ENCODE assay signal across 10 cellular contexts in genomic region chr19:1017115-1017905, GRCh38. TPM values are rescaled to one million over a fixed set of nuclear protein-coding genes. Genes with fewer than 3 reads are reported as not detected.
DNase-seq lines count a peak whose midpoint lies in the region; ATAC-seq and TF ChIP-seq lines count a peak whose summit lies in the region.
"Had no signal": no experiment of that assay in that cellular context is flagged by ENCODE, and none has a peak within 500 bp of the region (broad histone marks: within the 10 kb centered on the region; RNA-seq: fewer than 3 reads in every experiment).

No MANE protein-coding gene starts in this region.

- in situ Hi-C loops in GM23248 (cut with MboI): no loop called here

- H3K79me2 ChIP-seq in GM23248 (ENCODE audit: insufficient read depth) (peaks cover 86% of the 10 kb centered on the region), SU-DHL-6 (ENCODE audit: insufficient read depth, low read length) (peaks cover 63% of the 10 kb centered on the region), fibroblast of lung (ENCODE audit: control insufficient read depth, insufficient read depth, low read length) (peaks cover 84% of the 10 kb centered on the region)

- intact Hi-C loops in lower leg skin (cut with DNase I; ENCODE audit: low total_unique reads): no loop called here

- no peaks in the 10 kb centered on the region; the same call in 1 of the 2 replicates for H4K20me1 ChIP-seq in GM23248 (ENCODE audit: insufficient read depth)
- H4K20me1 ChIP-seq in SU-DHL-6 (ENCODE audit: low read depth, low read length): 0 out of 2 replicates have a peak, but pooled peaks cover 5% of the 10 kb centered on the region
- peaks cover 1% of the 10 kb centered on the region for H4K20me1 ChIP-seq in fibroblast of lung (ENCODE audit: control insufficient read depth, extremely low read depth, insufficient read depth, low read length)

- H3K4me3 ChIP-seq in GM23248: 0 out of 2 replicates have a peak overlapping the region, but pooled peaks have one; percentile 3
- H3K4me3 ChIP-seq in SU-DHL-6 (ENCODE audit: insufficient read depth, low read length, poor library complexity, severe bottlenecking): peak overlapping the region; percentile 89
- no peak overlapping the region for H3K4me3 ChIP-seq in fibroblast of lung (replicated peaks in 1 of 4; ENCODE audit: control extremely low read depth in 1 of 4, insufficient read depth in 1 of 4, low read depth in 3 of 4, low read length in 4 of 4)
- peak overlapping the region; percentile 25 for H3K4me3 ChIP-seq in skeletal muscle satellite cell (ENCODE audit: low read length)
- no peak overlapping the region for H3K4me3 ChIP-seq in lower leg skin (ENCODE audit: low read depth, poor library complexity, severe bottlenecking)

- H3K27me3 ChIP-seq in GM23248 (replicated peaks; ENCODE audit: insufficient read depth) (no peaks in the 10 kb centered on the region), SU-DHL-6 (ENCODE audit: low read length) (no peaks in the 10 kb centered on the region), fibroblast of lung (ENCODE audit: control insufficient read depth, insufficient read depth, low read length) (no peaks in the 10 kb centered on the region), skeletal muscle satellite cell (ENCODE audit: control insufficient read depth, insufficient read depth, low read length) (no peaks in the 10 kb centered on the region)

- WGBS in GM23248 (ENCODE audit: low coverage in 1 of 2, low lambda C conversion rate in 2 of 2, missing lambda C conversion rate in 2 of 2), 2 experiments: 55 to 58% methylated on average over 22 to 24 of the region's 24 CpGs
- 53 to 61% methylated on average over 14 to 24 of the region's 24 CpGs for WGBS in lower leg skin, 2 donors

- H3K36me3 ChIP-seq in GM23248 (ENCODE audit: low read depth) (no peaks in the 10 kb centered on the region), SU-DHL-6 (ENCODE audit: low read length) (no peaks in the 10 kb centered on the region), fibroblast of lung (ENCODE audit: control insufficient read depth, insufficient read depth, low read length) (peaks cover 17% of the 10 kb centered on the region), skeletal muscle satellite cell (ENCODE audit: insufficient read depth, low read length) (peaks cover 26% of the 10 kb centered on the region)

- DNase-seq in GM23248: no peak
- DNase-seq in fibroblast of lung (ENCODE audit: low read depth in 2 of 2): no peak
- DNase-seq in NCI-H748 treated with DMSO at 0.1 percent for 48 hours (lab: John Stamatoyannopoulos, UW): no peak
- no peak for DNase-seq in lower leg skin (ENCODE audit: low spot score in 2 of 2)
- DNase-seq: NCI-H1417 treated with DMSO at 0.1 percent for 48 hours had no signal

- TF ChIP-seq POLR2A in lower leg skin (IDR thresholded peaks at IDR 0.05): no peak

- H2AFZ ChIP-seq in GM23248 (no peak overlapping the region), SU-DHL-6 (ENCODE audit: low read depth, low read length, severe bottlenecking) (no peak overlapping the region), fibroblast of lung (ENCODE audit: low read length) (no peak overlapping the region)

- peak overlapping the region; percentile 64 for H3K27ac ChIP-seq in GM23248
- H3K27ac ChIP-seq in SU-DHL-6 (ENCODE audit: low read depth, low read length): peak overlapping the region; percentile 61
- H3K27ac ChIP-seq in fibroblast of lung (ENCODE audit: insufficient read depth, low read length): peak overlapping the region; percentile 45

- H3K9ac ChIP-seq in GM23248 (peak overlapping the region; percentile 49), SU-DHL-6 (ENCODE audit: low read length) (peak overlapping the region; percentile 91), fibroblast of lung (ENCODE audit: insufficient read depth, low read length) (peak overlapping the region; percentile 46), skeletal muscle satellite cell (ENCODE audit: low read depth, low read length) (peak overlapping the region; percentile 28)

- H3K9me3 ChIP-seq in GM23248 (ENCODE audit: low read depth) (no peaks in the 10 kb centered on the region), SU-DHL-6 (ENCODE audit: insufficient read depth, low read length) (no peaks in the 10 kb centered on the region), fibroblast of lung (ENCODE audit: control insufficient read depth, insufficient read depth, low read depth, low read length) (no peaks in the 10 kb centered on the region), skeletal muscle satellite cell (replicated peaks; ENCODE audit: low read length) (no peaks in the 10 kb centered on the region)

- no peak for ATAC-seq in GM18867 (IDR thresholded peaks at IDR 0.05; ENCODE audit: unreplicated experiment)
- no peak for ATAC-seq in HG02763 (IDR thresholded peaks at IDR 0.05; ENCODE audit: unreplicated experiment)

- H3K4me1 ChIP-seq in GM23248 (ENCODE audit: insufficient read depth): peaks cover 33% of the 10 kb centered on the region
- H3K4me1 ChIP-seq in fibroblast of lung (ENCODE audit: control insufficient read depth, extremely low read depth, insufficient read depth, low read length): peaks cover 20% of the 10 kb centered on the region
- H3K4me1 ChIP-seq in skeletal muscle satellite cell (ENCODE audit: control insufficient read depth, insufficient read depth, low read length): peaks cover 40% of the 10 kb centered on the region

- H3K4me2 ChIP-seq in GM23248 (ENCODE audit: unreplicated experiment) (peak overlapping the region; percentile 46), SU-DHL-6 (ENCODE audit: low read depth, low read length, poor library complexity, severe bottlenecking) (peak overlapping the region; percentile 86), fibroblast of lung (ENCODE audit: extremely low read depth, insufficient read depth, low read length) (peak overlapping the region; percentile 64), skeletal muscle satellite cell (ENCODE audit: low read length) (peak overlapping the region; percentile 100)

- TF ChIP-seq CTCF in SU-DHL-6 (IDR thresholded peaks at IDR 0.05; ENCODE audit: insufficient read depth, low read length, poor library complexity, severe bottlenecking) (no peak), fibroblast of lung (conservative IDR thresholded peaks at IDR 0.05 in 1 of 2, IDR thresholded peaks at IDR 0.05 in 1 of 2; ENCODE audit: low read depth in 1 of 2, low read length in 2 of 2) (no peak), lower leg skin (IDR thresholded peaks at IDR 0.05) (no peak)

- H3K9me2 ChIP-seq in GM23248 (ENCODE audit: insufficient read depth) (no peaks in the 10 kb centered on the region), SU-DHL-6 (replicated peaks; ENCODE audit: insufficient read depth, low read length) (no peaks in the 10 kb centered on the region)

- peaks cover 7% of the 10 kb centered on the region for H3F3A ChIP-seq in GM23248 (ENCODE audit: insufficient read depth)
- H3F3A ChIP-seq in SU-DHL-6 (ENCODE audit: insufficient read depth): peaks cover 2% of the 10 kb centered on the region; the same call in 1 of the 2 replicates

RNA-seq across cellular contexts. Expression of gene TMEM259, which starts 3.6 kb away (rescaled TPM):
- total RNA-seq in GM23248 (2014; rRNA removed; shearing (Covaris generic)): 132 and 169 TPM in 2 replicates
- polyA plus RNA-seq in GM23248 (2016; fragmentation: Nextera tagmentation; extraction: Ambion mirVana): 76.7 and 79.7 TPM in 2 replicates
- 47.5 and 57.8 TPM in 2 replicates for total RNA-seq in fibroblast of lung
- 67.1 and 67.9 TPM in 2 replicates for polyA plus RNA-seq in fibroblast of lung
- 67.4 and 72.8 TPM in 2 replicates for polyA plus RNA-seq in fibroblast of lung (2012)
- 106 and 167 TPM in 2 replicates for polyA minus RNA-seq in fibroblast of lung (ENCODE audit: low replicate concordance)
- 74.0 and 76.0 TPM in 2 replicates for total RNA-seq in skeletal muscle satellite cell (2012; rRNA removed)
- total RNA-seq in lower leg skin: 100 to 1,000 TPM; 180 to 299 (median 226) TPM

RNA-seq across cellular contexts. Expression of gene RNU6-2, which starts 4.0 kb away (rescaled TPM):
- not detected in 2 replicates for total RNA-seq in GM23248 (2014; rRNA removed; shearing (Covaris generic))
- polyA plus RNA-seq in GM23248 (2016; fragmentation: Nextera tagmentation; extraction: Ambion mirVana) (not detected in 2 replicates), fibroblast of lung (not detected in 2 replicates)
- total RNA-seq in fibroblast of lung (not detected in 2 replicates), lower leg skin (not detected)
- polyA plus RNA-seq in fibroblast of lung (2012): not detected in 2 replicates
- not detected in 2 replicates for polyA minus RNA-seq in fibroblast of lung (ENCODE audit: low replicate concordance)
- not detected in 2 replicates for total RNA-seq in skeletal muscle satellite cell (2012; rRNA removed)
- total RNA-seq: activated CD8-positive, alpha-beta memory T cell treated with anti-CD3 and anti-CD28 coated beads for 36 hours had no signal

RNA-seq across cellular contexts. Expression of gene CNN2, which starts 9.1 kb away (rescaled TPM):
- 239 and 244 TPM in 2 replicates for total RNA-seq in GM23248 (2014; rRNA removed; shearing (Covaris generic))
- 400 and 415 TPM in 2 replicates for polyA plus RNA-seq in GM23248 (2016; fragmentation: Nextera tagmentation; extraction: Ambion mirVana)
- 120 and 194 TPM in 2 replicates for total RNA-seq in fibroblast of lung
- polyA plus RNA-seq in fibroblast of lung: 299 and 473 TPM in 2 replicates
- 425 and 591 TPM in 2 replicates for polyA plus RNA-seq in fibroblast of lung (2012)
- polyA minus RNA-seq in fibroblast of lung (ENCODE audit: low replicate concordance): 987 and 1,445 TPM in 2 replicates
- 63.9 and 119 TPM in 2 replicates for total RNA-seq in skeletal muscle satellite cell (2012; rRNA removed)
- total RNA-seq in lower leg skin: 10 to 100 TPM; 71.2 to 86.5 (median 79.7) TPM

RNA-seq across cellular contexts. Expression of gene GRIN3B, which starts 17.1 kb away (rescaled TPM):
- 0.25 and 0.54 TPM in 2 replicates for total RNA-seq in GM23248 (2014; rRNA removed; shearing (Covaris generic))
- polyA plus RNA-seq in GM23248 (2016; fragmentation: Nextera tagmentation; extraction: Ambion mirVana): not detected in 2 replicates
- total RNA-seq in fibroblast of lung: 0.51 and 0.66 TPM in 2 replicates
- polyA plus RNA-seq in fibroblast of lung: 0.12 and 0.25 TPM in 2 replicates
- 0.44 and 0.59 TPM in 2 replicates for polyA plus RNA-seq in fibroblast of lung (2012)
- 0.20 and 0.22 TPM in 2 replicates for polyA minus RNA-seq in fibroblast of lung (ENCODE audit: low replicate concordance)
- total RNA-seq in skeletal muscle satellite cell (2012; rRNA removed): 0.22 TPM in 1 of 2 replicates, not detected in the other
- total RNA-seq in lower leg skin: not detected
- total RNA-seq: activated CD8-positive, alpha-beta memory T cell treated with anti-CD3 and anti-CD28 coated beads for 36 hours had no signal

RNA-seq across cellular contexts. Expression of gene ABCA7, which starts 22.6 kb away (rescaled TPM):
- 1.1 and 2.1 TPM in 2 replicates for total RNA-seq in GM23248 (2014; rRNA removed; shearing (Covaris generic))
- polyA plus RNA-seq in GM23248 (2016; fragmentation: Nextera tagmentation; extraction: Ambion mirVana) (1.7 and 2.6 TPM in 2 replicates), fibroblast of lung (2.2 and 2.3 TPM in 2 replicates)
- total RNA-seq in fibroblast of lung (2.3 and 9.7 TPM in 2 replicates), lower leg skin (10 to 100 TPM; 30.3 to 39.8 (median 33.5) TPM)
- 3.8 and 10.5 TPM in 2 replicates for polyA plus RNA-seq in fibroblast of lung (2012)
- 2.9 and 17.4 TPM in 2 replicates for polyA minus RNA-seq in fibroblast of lung (ENCODE audit: low replicate concordance)
- 4.8 and 5.1 TPM in 2 replicates for total RNA-seq in skeletal muscle satellite cell (2012; rRNA removed)

Comparison
In these comparisons a context has a peak if more than half of its experiments do, and no peak if none do; other contexts are left out.
1. H3K4me2 ChIP-seq: peak in every context shown above with its lines; median percentile 100 in skeletal muscle satellite cell; 86 in SU-DHL-6; 64 in fibroblast of lung; 46 in GM23248.
2. H3K4me3 ChIP-seq: peak in GM23248 (single experiment), SU-DHL-6 (single experiment) and skeletal muscle satellite cell (single experiment); none in fibroblast of lung (0 of 4) and lower leg skin (single experiment).
3. H3K9ac ChIP-seq: peak in every context shown above with its lines; median percentile 91 in SU-DHL-6; 49 in GM23248; 46 in fibroblast of lung; 28 in skeletal muscle satellite cell.
4. Peak in every context shown above with its lines, with median percentiles within 50 percentile points of each other: H3K27ac ChIP-seq.